1 cellular context compared by ENCODE assay signal in the genomic region with DNA sequence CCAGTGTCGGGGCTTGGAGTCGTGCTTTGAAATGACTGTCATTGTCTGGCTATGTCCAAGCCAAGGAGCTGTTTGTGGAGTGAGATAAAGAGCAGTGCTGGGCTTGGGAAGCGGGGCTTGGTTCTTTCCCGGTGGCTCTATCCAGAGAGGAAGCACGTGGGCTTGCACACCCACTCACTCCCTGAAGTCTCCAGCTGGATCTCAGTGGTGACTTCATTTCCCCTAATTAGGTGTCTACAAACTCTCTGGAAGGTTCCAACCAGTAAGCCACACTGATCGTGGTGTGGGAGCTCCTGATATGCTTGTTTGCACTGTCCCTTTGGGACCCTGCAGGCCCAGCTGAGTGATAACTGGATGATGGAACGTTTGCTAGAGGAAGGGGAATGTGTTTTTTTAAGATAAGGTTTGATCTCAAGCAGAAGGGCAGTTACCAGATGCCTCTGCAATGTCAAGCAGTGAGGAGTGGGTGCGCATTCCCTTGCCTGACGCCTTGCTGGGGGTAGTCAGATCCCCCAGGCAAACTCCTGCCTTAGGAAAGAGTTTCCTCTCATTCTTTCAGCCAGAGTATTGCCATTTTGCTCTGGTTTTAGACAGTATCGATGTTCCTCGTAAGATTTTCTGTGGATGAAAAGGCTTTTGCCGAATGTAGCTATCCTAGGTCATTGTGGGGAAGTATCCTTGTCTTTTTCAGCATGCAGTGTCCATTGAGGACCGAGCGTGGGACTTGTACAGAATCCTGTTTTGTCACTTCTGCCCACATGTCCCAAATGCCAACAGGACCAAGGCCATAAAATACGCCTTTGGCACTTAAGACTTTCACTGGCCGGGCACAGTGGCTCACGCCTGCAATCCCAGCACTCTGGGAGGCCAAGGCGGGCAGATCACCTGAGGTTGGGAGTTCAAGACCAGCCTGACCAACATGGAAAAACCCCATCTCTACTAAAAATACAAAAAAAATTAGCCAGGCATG.
A peak's percentile ranks its signal among the peaks of the same experiment; 100 is the strongest.
TF ChIP-seq lines count a peak whose summit lies in the region.

No MANE protein-coding gene starts in this region.

TF ChIP-seq in SK-N-SH, 30 proteins besides CTCF, POLR2A, EP300 and RAD21 (continued from another document):
- TF ChIP-seq, protein P1, sequence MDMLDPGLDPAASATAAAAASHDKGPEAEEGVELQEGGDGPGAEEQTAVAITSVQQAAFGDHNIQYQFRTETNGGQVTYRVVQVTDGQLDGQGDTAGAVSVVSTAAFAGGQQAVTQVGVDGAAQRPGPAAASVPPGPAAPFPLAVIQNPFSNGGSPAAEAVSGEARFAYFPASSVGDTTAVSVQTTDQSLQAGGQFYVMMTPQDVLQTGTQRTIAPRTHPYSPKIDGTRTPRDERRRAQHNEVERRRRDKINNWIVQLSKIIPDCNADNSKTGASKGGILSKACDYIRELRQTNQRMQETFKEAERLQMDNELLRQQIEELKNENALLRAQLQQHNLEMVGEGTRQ (IDR thresholded peaks at IDR 0.05; ENCODE audit: borderline replicate concordance, low read depth, low read length): no peak
- TF ChIP-seq CHD2 (IDR thresholded peaks at IDR 0.05; ENCODE audit: low read length, partially characterized antibody) (no peak), FOXJ3 (CRISPR knock-in tag; IDR thresholded peaks at IDR 0.05) (no peak), RFX5 (IDR thresholded peaks at IDR 0.05; ENCODE audit: low read length) (no peak), MXI1 (IDR thresholded peaks at IDR 0.05; ENCODE audit: low read depth, low read length) (no peak), SMC3 (IDR thresholded peaks at IDR 0.05; ENCODE audit: low read depth, low read length) (no peak), SIN3A (IDR thresholded peaks at IDR 0.05; ENCODE audit: borderline replicate concordance, low read depth, low read length) (no peak)
- TF ChIP-seq, protein P2, sequence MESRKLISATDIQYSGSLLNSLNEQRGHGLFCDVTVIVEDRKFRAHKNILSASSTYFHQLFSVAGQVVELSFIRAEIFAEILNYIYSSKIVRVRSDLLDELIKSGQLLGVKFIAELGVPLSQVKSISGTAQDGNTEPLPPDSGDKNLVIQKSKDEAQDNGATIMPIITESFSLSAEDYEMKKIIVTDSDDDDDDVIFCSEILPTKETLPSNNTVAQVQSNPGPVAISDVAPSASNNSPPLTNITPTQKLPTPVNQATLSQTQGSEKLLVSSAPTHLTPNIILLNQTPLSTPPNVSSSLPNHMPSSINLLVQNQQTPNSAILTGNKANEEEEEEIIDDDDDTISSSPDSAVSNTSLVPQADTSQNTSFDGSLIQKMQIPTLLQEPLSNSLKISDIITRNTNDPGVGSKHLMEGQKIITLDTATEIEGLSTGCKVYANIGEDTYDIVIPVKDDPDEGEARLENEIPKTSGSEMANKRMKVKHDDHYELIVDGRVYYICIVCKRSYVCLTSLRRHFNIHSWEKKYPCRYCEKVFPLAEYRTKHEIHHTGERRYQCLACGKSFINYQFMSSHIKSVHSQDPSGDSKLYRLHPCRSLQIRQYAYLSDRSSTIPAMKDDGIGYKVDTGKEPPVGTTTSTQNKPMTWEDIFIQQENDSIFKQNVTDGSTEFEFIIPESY (IDR thresholded peaks at IDR 0.05; ENCODE audit: borderline replicate concordance, low read depth): no peak
- TF ChIP-seq, protein P3, sequence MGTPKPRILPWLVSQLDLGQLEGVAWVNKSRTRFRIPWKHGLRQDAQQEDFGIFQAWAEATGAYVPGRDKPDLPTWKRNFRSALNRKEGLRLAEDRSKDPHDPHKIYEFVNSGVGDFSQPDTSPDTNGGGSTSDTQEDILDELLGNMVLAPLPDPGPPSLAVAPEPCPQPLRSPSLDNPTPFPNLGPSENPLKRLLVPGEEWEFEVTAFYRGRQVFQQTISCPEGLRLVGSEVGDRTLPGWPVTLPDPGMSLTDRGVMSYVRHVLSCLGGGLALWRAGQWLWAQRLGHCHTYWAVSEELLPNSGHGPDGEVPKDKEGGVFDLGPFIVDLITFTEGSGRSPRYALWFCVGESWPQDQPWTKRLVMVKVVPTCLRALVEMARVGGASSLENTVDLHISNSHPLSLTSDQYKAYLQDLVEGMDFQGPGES (IDR thresholded peaks at IDR 0.05; ENCODE audit: low read depth, low read length): no peak
- TF ChIP-seq, protein P4, sequence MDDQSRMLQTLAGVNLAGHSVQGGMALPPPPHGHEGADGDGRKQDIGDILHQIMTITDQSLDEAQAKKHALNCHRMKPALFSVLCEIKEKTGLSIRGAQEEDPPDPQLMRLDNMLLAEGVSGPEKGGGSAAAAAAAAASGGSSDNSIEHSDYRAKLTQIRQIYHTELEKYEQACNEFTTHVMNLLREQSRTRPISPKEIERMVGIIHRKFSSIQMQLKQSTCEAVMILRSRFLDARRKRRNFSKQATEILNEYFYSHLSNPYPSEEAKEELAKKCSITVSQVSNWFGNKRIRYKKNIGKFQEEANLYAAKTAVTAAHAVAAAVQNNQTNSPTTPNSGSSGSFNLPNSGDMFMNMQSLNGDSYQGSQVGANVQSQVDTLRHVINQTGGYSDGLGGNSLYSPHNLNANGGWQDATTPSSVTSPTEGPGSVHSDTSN (IDR thresholded peaks at IDR 0.05): peak; percentile 37; the same call in 1 of the 2 replicates
- TF ChIP-seq, protein P5, sequence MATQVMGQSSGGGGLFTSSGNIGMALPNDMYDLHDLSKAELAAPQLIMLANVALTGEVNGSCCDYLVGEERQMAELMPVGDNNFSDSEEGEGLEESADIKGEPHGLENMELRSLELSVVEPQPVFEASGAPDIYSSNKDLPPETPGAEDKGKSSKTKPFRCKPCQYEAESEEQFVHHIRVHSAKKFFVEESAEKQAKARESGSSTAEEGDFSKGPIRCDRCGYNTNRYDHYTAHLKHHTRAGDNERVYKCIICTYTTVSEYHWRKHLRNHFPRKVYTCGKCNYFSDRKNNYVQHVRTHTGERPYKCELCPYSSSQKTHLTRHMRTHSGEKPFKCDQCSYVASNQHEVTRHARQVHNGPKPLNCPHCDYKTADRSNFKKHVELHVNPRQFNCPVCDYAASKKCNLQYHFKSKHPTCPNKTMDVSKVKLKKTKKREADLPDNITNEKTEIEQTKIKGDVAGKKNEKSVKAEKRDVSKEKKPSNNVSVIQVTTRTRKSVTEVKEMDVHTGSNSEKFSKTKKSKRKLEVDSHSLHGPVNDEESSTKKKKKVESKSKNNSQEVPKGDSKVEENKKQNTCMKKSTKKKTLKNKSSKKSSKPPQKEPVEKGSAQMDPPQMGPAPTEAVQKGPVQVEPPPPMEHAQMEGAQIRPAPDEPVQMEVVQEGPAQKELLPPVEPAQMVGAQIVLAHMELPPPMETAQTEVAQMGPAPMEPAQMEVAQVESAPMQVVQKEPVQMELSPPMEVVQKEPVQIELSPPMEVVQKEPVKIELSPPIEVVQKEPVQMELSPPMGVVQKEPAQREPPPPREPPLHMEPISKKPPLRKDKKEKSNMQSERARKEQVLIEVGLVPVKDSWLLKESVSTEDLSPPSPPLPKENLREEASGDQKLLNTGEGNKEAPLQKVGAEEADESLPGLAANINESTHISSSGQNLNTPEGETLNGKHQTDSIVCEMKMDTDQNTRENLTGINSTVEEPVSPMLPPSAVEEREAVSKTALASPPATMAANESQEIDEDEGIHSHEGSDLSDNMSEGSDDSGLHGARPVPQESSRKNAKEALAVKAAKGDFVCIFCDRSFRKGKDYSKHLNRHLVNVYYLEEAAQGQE (IDR thresholded peaks at IDR 0.05; ENCODE audit: low read depth, low read length): 0 out of 2 replicates have a peak, but pooled peaks have one; percentile 9
